8 cellular contexts compared by ENCODE assay signal in genomic region chr1:117060441-117061317, GRCh38. TPM values are rescaled to one million over a fixed set of nuclear protein-coding genes. Genes with fewer than 3 reads are reported as not detected.
DNase-seq lines count a peak whose midpoint lies in the region; ATAC-seq and TF ChIP-seq lines count a peak whose summit lies in the region.

No MANE protein-coding gene starts in this region.

- no peaks in the 10 kb centered on the region for H3K27me3 ChIP-seq in BE2C
- H3K27me3 ChIP-seq in lung (ENCODE audit: control insufficient read depth, insufficient read depth), result no peaks in the 10 kb centered on the region
- no peaks in the 10 kb centered on the region for H3K27me3 ChIP-seq in upper lobe of right lung

- H3K27ac ChIP-seq in lung (ENCODE audit: low read depth in 1 of 2, low read length in 1 of 2), result peak overlapping the region; percentile 30 to 71
- peak overlapping the region; percentile 75 for H3K27ac ChIP-seq in upper lobe of right lung

- ATAC-seq in HG02885 (IDR thresholded peaks at IDR 0.05; ENCODE audit: poor library complexity, unreplicated experiment) (peak; percentile 10), lung (ENCODE audit: insufficient read depth, low FRiP score) (no peak), upper lobe of right lung (peak; percentile 58)

- no peaks in the 10 kb centered on the region for H3K9me3 ChIP-seq in BE2C
- no peaks in the 10 kb centered on the region for H3K9me3 ChIP-seq in lung (ENCODE audit: control insufficient read depth in 2 of 2, insufficient read depth in 1 of 2, low read length in 1 of 2)
- no peaks in the 10 kb centered on the region for H3K9me3 ChIP-seq in upper lobe of right lung

- no peaks in the 10 kb centered on the region for H3K36me3 ChIP-seq in BE2C
- H3K36me3 ChIP-seq in lung (ENCODE audit: control insufficient read depth in 2 of 2, insufficient read depth in 2 of 2, low read length in 2 of 2), result no peaks in the 10 kb centered on the region
- no peaks in the 10 kb centered on the region for H3K36me3 ChIP-seq in upper lobe of right lung

- intact Hi-C loops in upper lobe of right lung (cut with DNase I), result no loop called here

- WGBS in lung, 2 donors, result 26 to 29% methylated on average over 42 of the region's 42 CpGs

- H3K4me3 ChIP-seq in BE2C (ENCODE audit: low read depth, low read length), result peak overlapping the region; percentile 89
- H3K4me3 ChIP-seq in GM12875 (ENCODE audit: low read depth, low read length), result peak overlapping the region; percentile 88
- peak overlapping the region; percentile 64 for H3K4me3 ChIP-seq in lung
- H3K4me3 ChIP-seq in upper lobe of right lung, result peak overlapping the region; percentile 84

- TF ChIP-seq CTCF in BE2C (IDR thresholded peaks at IDR 0.05; ENCODE audit: low read depth, low read length) (no peak), GM12875 (IDR thresholded peaks at IDR 0.05; ENCODE audit: borderline replicate concordance, insufficient read depth, low read depth, low read length) (no peak), lung (IDR thresholded peaks at IDR 0.05; ENCODE audit: control extremely low read depth, extremely low read depth) (no peak), upper lobe of right lung (IDR thresholded peaks at IDR 0.05) (no peak)

- DNase-seq in BE2C (peak; percentile 18), OCI-M1 (lab: John Stamatoyannopoulos, UW) (peak; percentile 57), dermis blood vessel endothelial cell (peak; percentile 60), lung (ENCODE audit: low spot score) (peak; percentile 35), upper lobe of right lung (no peak), cerebellar nuclear complex (lab: John Stamatoyannopoulos, UW) (no peak)

- H3K4me1 ChIP-seq in BE2C (no peaks in the 10 kb centered on the region), lung (ENCODE audit: control insufficient read depth in 2 of 2, insufficient read depth in 2 of 2, low read length in 2 of 2) (peaks cover 0 to 2% of the 10 kb centered on the region in 2 donors), upper lobe of right lung (peaks cover 4% of the 10 kb centered on the region)

RNA-seq across cellular contexts. Expression of gene TTF2, which starts 0.6 kb away (rescaled TPM):
- 0.91 TPM for polyA plus RNA-seq in BE2C (2012; ENCODE audit: insufficient read depth, insufficient read length, low read depth)
- total RNA-seq in dermis blood vessel endothelial cell (14.3 and 21.9 TPM in 2 replicates), lung (10 to 100 TPM; 17.9 to 21.0 TPM), upper lobe of right lung (14.8 TPM)
- 1 to 10 TPM; 3.9 to 5.2 TPM for polyA plus RNA-seq in lung

RNA-seq across cellular contexts. Expression of gene CD101, which starts 59.1 kb away (rescaled TPM):
- polyA plus RNA-seq in BE2C (2012; ENCODE audit: insufficient read depth, insufficient read length, low read depth), result 0.48 TPM
- 0.17 and 0.19 TPM in 2 replicates for total RNA-seq in dermis blood vessel endothelial cell
- total RNA-seq in lung, result 1 to 10 TPM; 2.2 to 6.7 TPM
- polyA plus RNA-seq in lung, result 10 to 100 TPM in 1 of 2 donors, 1 to 10 TPM in 1; 2.0 to 17.8 TPM
- total RNA-seq in upper lobe of right lung, result 37.4 TPM

Comparison
In these comparisons a context has a peak if more than half of its experiments do, and no peak if none do; other contexts are left out.
1. DNase-seq: peak in BE2C (single experiment), OCI-M1 (single experiment), dermis blood vessel endothelial cell (single experiment) and lung (single experiment); none in upper lobe of right lung (single experiment) and cerebellar nuclear complex (0 of 2).
2. Peak in every context shown above with its lines, with median percentiles within 50 percentile points of each other: H3K4me3 ChIP-seq.